In the genomic region with DNA sequence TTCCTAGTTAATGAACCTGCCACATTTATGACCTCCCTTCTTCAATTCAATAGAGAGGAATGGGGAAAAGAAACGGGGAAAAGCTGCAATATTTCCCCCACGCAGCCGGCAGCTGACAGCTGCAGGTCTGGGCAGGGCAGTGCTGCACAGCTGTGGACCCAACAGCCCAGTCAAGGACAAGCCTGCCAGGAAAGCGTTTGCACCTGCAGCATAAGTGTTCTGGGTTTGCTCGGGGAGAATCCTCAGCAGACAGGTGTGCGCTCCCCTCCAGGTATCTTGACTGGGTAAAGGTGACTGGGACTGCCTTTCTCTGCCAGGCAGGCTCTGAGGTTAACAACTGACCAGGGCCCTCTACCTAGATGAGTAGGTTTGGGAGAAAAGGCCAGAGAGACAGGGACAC, we compare ENCODE assay signal across 18 cellular contexts.
"Had no signal": no experiment of that assay in that cellular context is flagged by ENCODE, and none has a peak within 500 bp of the region (broad histone marks: within the 10 kb centered on the region; RNA-seq: fewer than 3 reads in every experiment).

No MANE protein-coding gene starts in this region.

- DNase-seq: activated B cell treated with CpG ODN at 0.5 μM for 24 hours; activated CD4-positive, alpha-beta memory T cell treated with anti-CD3 and anti-CD28 coated beads for 36 hours; activated CD4-positive, alpha-beta T cell treated with anti-CD3 and anti-CD28 coated beads for 36 hours; activated naive CD4-positive, alpha-beta T cell treated with anti-CD3 and anti-CD28 coated beads for 36 hours; activated naive CD8-positive, alpha-beta T cell treated with anti-CD3 and anti-CD28 coated beads, Interleukin-2, amount 10 ng/mL, durations not matched to agents 7 days and 5 days; activated T-cell treated with anti-CD3 and anti-CD28 coated beads, Interleukin-2, amount 50 U/mL, for 48 hours; amniotic stem cell; cortex of kidney; endodermal cell; esophagus squamous epithelium; gastrocnemius medialis; hippocampal formation; kidney glomerular epithelial cell; left lung; naive thymus-derived CD4-positive, alpha-beta T cell; small intestine; stimulated activated CD4-positive, alpha-beta T cell treated with anti-CD3 and anti-CD28 coated beads, Interleukin-2, amount 100 ng/mL, for 24 hours; stomach had no signal
